Comparison of ENCODE assay signal across 8 cellular contexts in the genomic region with DNA sequence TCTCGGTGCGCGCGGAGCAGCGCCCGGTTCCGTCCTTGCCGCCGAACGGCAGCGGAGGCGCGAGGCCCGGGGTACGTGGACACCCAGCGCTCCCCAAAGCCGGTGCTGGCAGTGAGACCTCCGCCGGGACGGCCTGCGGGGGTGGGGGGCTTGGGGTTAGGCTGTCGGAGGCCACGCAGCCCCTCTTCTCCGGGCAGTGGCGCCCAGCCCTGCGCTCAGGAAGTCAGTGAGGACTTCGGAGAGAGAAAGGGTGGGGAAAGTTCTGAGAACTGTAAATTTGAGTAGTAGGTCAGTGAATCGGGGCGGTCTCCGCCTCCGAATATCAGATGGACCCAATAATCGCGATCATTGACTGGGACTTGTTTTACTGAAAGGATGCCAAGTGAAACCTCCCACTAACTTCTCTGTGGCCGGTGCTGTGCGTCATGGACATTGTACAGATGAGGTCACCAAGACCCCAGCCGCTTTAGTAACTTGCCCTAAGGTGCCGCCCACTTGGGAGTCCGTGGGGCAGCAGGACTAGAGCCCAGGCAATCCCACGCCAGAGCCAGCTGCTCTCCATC. TPM values are rescaled to one million over a fixed set of nuclear protein-coding genes. Genes with fewer than 3 reads are reported as not detected.
DNase-seq lines count a peak whose midpoint lies in the region; ATAC-seq and TF ChIP-seq lines count a peak whose summit lies in the region.

No MANE protein-coding gene starts in this region.

- peak overlapping the region; percentile 99 for H3K27ac Mint-ChIP-seq in activated T-helper 1 cell treated with anti-CD3 and anti-CD28 coated beads, Interleukin-12 subunit alpha, Interleukin-12 subunit beta, Interleukin-2, Interleukin-4 antibody, amounts not matched to agents 30 ng/mL and 10 ng/mL and 1 ng/mL, durations not matched to agents 14 hours and 24 hours and 36 hours

- intact Hi-C loops in activated T-helper 1 cell treated with anti-CD3 and anti-CD28 coated beads, Interleukin-12 subunit alpha, Interleukin-12 subunit beta, Interleukin-2, Interleukin-4 antibody, amounts not matched to agents 30 ng/mL and 10 ng/mL and 1 ng/mL, durations not matched to agents 14 hours and 24 hours and 36 hours (cut with micrococcal nuclease), result no loop called here
- intact Hi-C loops in upper lobe of right lung (cut with DNase I), result no loop called here

- no peaks in the 10 kb centered on the region; the same call in 1 of the 2 replicates for H3K9me3 ChIP-seq in AG04450 (ENCODE audit: control insufficient read depth, insufficient read depth, low read length)
- H3K9me3 ChIP-seq in neuronal stem cell (replicated peaks in 1 of 2; ENCODE audit: control insufficient read depth in 2 of 2, insufficient read depth in 1 of 2, low read depth in 1 of 2, low read length in 2 of 2), result no peaks in the 10 kb centered on the region
- H3K9me3 ChIP-seq in upper lobe of right lung, result no peaks in the 10 kb centered on the region

- H3K27me3 ChIP-seq in AG04450 (ENCODE audit: control insufficient read depth, insufficient read depth, low read length), result no peaks in the 10 kb centered on the region
- H3K27me3 ChIP-seq in neuronal stem cell (ENCODE audit: control insufficient read depth in 3 of 3, insufficient read depth in 3 of 3, low read depth in 1 of 3, low read length in 3 of 3), result peaks cover 0 to 23% (median 18%) of the 10 kb centered on the region in 3 experiments
- no peaks in the 10 kb centered on the region for H3K27me3 ChIP-seq in upper lobe of right lung

- H2AK5ac ChIP-seq in neuronal stem cell (ENCODE audit: low read depth, low read length), result no peak overlapping the region

- peaks cover 37% of the 10 kb centered on the region for H3K36me3 Mint-ChIP-seq in activated T-helper 1 cell treated with anti-CD3 and anti-CD28 coated beads, Interleukin-12 subunit alpha, Interleukin-12 subunit beta, Interleukin-2, Interleukin-4 antibody, amounts not matched to agents 30 ng/mL and 10 ng/mL and 1 ng/mL, durations not matched to agents 14 hours and 24 hours and 36 hours (ENCODE audit: low read depth)

- CTCF ChIA-PET in AG04450 (lab: Charles Lee), result no interaction called here

- H3K9ac ChIP-seq in neuronal stem cell (ENCODE audit: low read depth, low read length, poor library complexity), result peak overlapping the region; percentile 86

- H2BK5ac ChIP-seq in neuronal stem cell (ENCODE audit: low read length), result no peak overlapping the region

- H3K4me2 ChIP-seq in neuronal stem cell (ENCODE audit: insufficient read depth, low read length, poor library complexity, severe bottlenecking), result peak overlapping the region; percentile 100

- peak overlapping the region; percentile 90 for H2BK12ac ChIP-seq in neuronal stem cell (ENCODE audit: low read length)

- peak overlapping the region; percentile 82 for H3K14ac ChIP-seq in neuronal stem cell (ENCODE audit: low read length)

- H3K79me1 ChIP-seq in neuronal stem cell (ENCODE audit: low read depth, low read length), result peaks cover 2% of the 10 kb centered on the region

- no peak overlapping the region for H4K8ac ChIP-seq in neuronal stem cell (ENCODE audit: low read depth, low read length)

- peaks cover 54% of the 10 kb centered on the region for H3K4me1 Mint-ChIP-seq in activated T-helper 1 cell treated with anti-CD3 and anti-CD28 coated beads, Interleukin-12 subunit alpha, Interleukin-12 subunit beta, Interleukin-2, Interleukin-4 antibody, amounts not matched to agents 30 ng/mL and 10 ng/mL and 1 ng/mL, durations not matched to agents 14 hours and 24 hours and 36 hours (ENCODE audit: low read depth)

- H3K27me3 Mint-ChIP-seq in activated T-helper 1 cell treated with anti-CD3 and anti-CD28 coated beads, Interleukin-12 subunit alpha, Interleukin-12 subunit beta, Interleukin-2, Interleukin-4 antibody, amounts not matched to agents 30 ng/mL and 10 ng/mL and 1 ng/mL, durations not matched to agents 14 hours and 24 hours and 36 hours (ENCODE audit: insufficient read depth), result peaks cover 2% of the 10 kb centered on the region

- H3K4me1 ChIP-seq in neuronal stem cell (ENCODE audit: control insufficient read depth in 2 of 2, insufficient read depth in 1 of 2, low read depth in 1 of 2, low read length in 2 of 2), result peaks cover 4 to 5% of the 10 kb centered on the region in 2 donors
- peaks cover 51% of the 10 kb centered on the region for H3K4me1 ChIP-seq in upper lobe of right lung

- POLR2A ChIA-PET in AG04450 (lab: Yijun Ruan, JAX), result interaction anchor here (5.1 kb wide), 1 partner anchor 71 kb away, joined by 18 read pairs; no protein-coding TSS in a partner anchor

- H3K23ac ChIP-seq in neuronal stem cell (ENCODE audit: low read depth, low read length, poor library complexity), result peak overlapping the region; percentile 31

- DNase-seq in AG04450 (ENCODE audit: low read depth, low spot score) (peak; percentile 84), NAMALWA (ENCODE audit: low spot score) (peak; percentile 58), fibroblast of villous mesenchyme (ENCODE audit: low read depth) (peak; percentile 98), neuronal stem cell (ENCODE audit: low spot score) (no peak), upper lobe of right lung (peak; percentile 77), NCI-H2107 treated with DMSO at 0.1 percent for 48 hours (lab: John Stamatoyannopoulos, UW; ENCODE audit: unreplicated experiment) (no peak)
- DNase-seq in activated T-helper 1 cell treated with anti-CD3 and anti-CD28 coated beads, Interleukin-12 subunit alpha, Interleukin-12 subunit beta, Interleukin-2, Interleukin-4 antibody, amounts not matched to agents 30 ng/mL and 10 ng/mL and 1 ng/mL, durations not matched to agents 14 hours and 24 hours and 36 hours (ENCODE audit: low spot score), result peak; percentile 50

- no peaks in the 10 kb centered on the region for H3K36me3 ChIP-seq in neuronal stem cell (replicated peaks in 1 of 2; ENCODE audit: control insufficient read depth in 2 of 2, insufficient read depth in 2 of 2, low read length in 2 of 2)
- peaks cover 2% of the 10 kb centered on the region for H3K36me3 ChIP-seq in upper lobe of right lung

- H3K27ac ChIP-seq in AG04450 (ENCODE audit: low read depth, low read length), result peak overlapping the region; percentile 85
- no peak overlapping the region for H3K27ac ChIP-seq in neuronal stem cell (replicated peaks; ENCODE audit: low read length)
- H3K27ac ChIP-seq in upper lobe of right lung, result peak overlapping the region; percentile 99

- H4K91ac ChIP-seq in neuronal stem cell (ENCODE audit: low read depth, low read length, poor library complexity), result no peak overlapping the region

- peak overlapping the region; percentile 100 for H2AFZ ChIP-seq in neuronal stem cell (ENCODE audit: low read length)

- H3K18ac ChIP-seq in neuronal stem cell (ENCODE audit: low read length), result peak overlapping the region; percentile 98

- peak overlapping the region; percentile 89 for H2BK15ac ChIP-seq in neuronal stem cell (ENCODE audit: low read length)

- H3K4me3 ChIP-seq in AG04450 (ENCODE audit: low read depth, low read length), result peak overlapping the region; percentile 81
- peak overlapping the region; percentile 90 for H3K4me3 ChIP-seq in fibroblast of villous mesenchyme (ENCODE audit: low read depth, low read length)
- H3K4me3 ChIP-seq in neuronal stem cell (ENCODE audit: low read length in 2 of 2), result peak overlapping the region; percentile 73 to 96
- peak overlapping the region; percentile 98 for H3K4me3 ChIP-seq in upper lobe of right lung

- TF ChIP-seq CTCF in AG04450 (IDR thresholded peaks at IDR 0.05; ENCODE audit: low read depth, low read length), result no peak
- TF ChIP-seq CTCF in fibroblast of villous mesenchyme (IDR thresholded peaks at IDR 0.05; ENCODE audit: insufficient read depth, low read depth, low read length), result no peak
- TF ChIP-seq CTCF in upper lobe of right lung (IDR thresholded peaks at IDR 0.05), result no peak

- no peaks in the 10 kb centered on the region for H3K9me3 Mint-ChIP-seq in activated T-helper 1 cell treated with anti-CD3 and anti-CD28 coated beads, Interleukin-12 subunit alpha, Interleukin-12 subunit beta, Interleukin-2, Interleukin-4 antibody, amounts not matched to agents 30 ng/mL and 10 ng/mL and 1 ng/mL, durations not matched to agents 14 hours and 24 hours and 36 hours

- no CpG with 5 or more reads among the region's 39 CpGs for WGBS in neuronal stem cell (ENCODE audit: extremely low coverage in 2 of 2, insufficient read length in 2 of 2, insufficient replicate concordance in 1 of 2), 2 donors

- H3K4ac ChIP-seq in neuronal stem cell (ENCODE audit: low read length), result no peak overlapping the region

- no peak overlapping the region for H2BK120ac ChIP-seq in neuronal stem cell (ENCODE audit: low read depth, low read length)

- peak overlapping the region; percentile 94 for H3K4me3 Mint-ChIP-seq in activated T-helper 1 cell treated with anti-CD3 and anti-CD28 coated beads, Interleukin-12 subunit alpha, Interleukin-12 subunit beta, Interleukin-2, Interleukin-4 antibody, amounts not matched to agents 30 ng/mL and 10 ng/mL and 1 ng/mL, durations not matched to agents 14 hours and 24 hours and 36 hours

- ATAC-seq in GM21381 (IDR thresholded peaks at IDR 0.05; ENCODE audit: unreplicated experiment) (peak; percentile 21), upper lobe of right lung (peak; percentile 18)

RNA-seq across cellular contexts. Expression of gene IL4R, which starts 0.5 kb away (rescaled TPM):
- 31.1 and 44.1 TPM in 2 replicates for polyA plus RNA-seq in AG04450 (2011; rRNA removed)
- 47.0 and 68.2 TPM in 2 replicates for polyA minus RNA-seq in AG04450 (2011; rRNA and poly(A)+ RNA removed)
- 288 and 320 TPM in 2 replicates for total RNA-seq in activated T-helper 1 cell treated with anti-CD3 and anti-CD28 coated beads, Interleukin-12 subunit alpha, Interleukin-12 subunit beta, Interleukin-2, Interleukin-4 antibody, amounts not matched to agents 30 ng/mL and 10 ng/mL and 1 ng/mL, durations not matched to agents 14 hours and 24 hours and 36 hours
- total RNA-seq in fibroblast of villous mesenchyme (25.0 and 43.2 TPM in 2 replicates), upper lobe of right lung (153 TPM)
- 9.3 TPM for polyA plus RNA-seq in neuronal stem cell (2013, experiment 1 of 2)
- polyA plus RNA-seq in neuronal stem cell (2013, experiment 2 of 2), result 9.2 TPM

RNA-seq across cellular contexts. Expression of gene NSMCE1, which starts 45.7 kb away (rescaled TPM):
- polyA plus RNA-seq in AG04450 (2011; rRNA removed), result 35.4 and 37.2 TPM in 2 replicates
- polyA minus RNA-seq in AG04450 (2011; rRNA and poly(A)+ RNA removed), result 37.2 and 44.0 TPM in 2 replicates
- 128 and 134 TPM in 2 replicates for total RNA-seq in activated T-helper 1 cell treated with anti-CD3 and anti-CD28 coated beads, Interleukin-12 subunit alpha, Interleukin-12 subunit beta, Interleukin-2, Interleukin-4 antibody, amounts not matched to agents 30 ng/mL and 10 ng/mL and 1 ng/mL, durations not matched to agents 14 hours and 24 hours and 36 hours
- total RNA-seq in fibroblast of villous mesenchyme (60.2 and 69.1 TPM in 2 replicates), upper lobe of right lung (49.2 TPM)
- 54.4 TPM for polyA plus RNA-seq in neuronal stem cell (2013, experiment 1 of 2)
- 52.8 TPM for polyA plus RNA-seq in neuronal stem cell (2013, experiment 2 of 2)

Comparison
In these comparisons a context has a peak if more than half of its experiments do, and no peak if none do; other contexts are left out.
1. DNase-seq: peak in AG04450 (single experiment), NAMALWA (single experiment), activated T-helper 1 cell treated with anti-CD3 and anti-CD28 coated beads, Interleukin-12 subunit alpha, Interleukin-12 subunit beta, Interleukin-2, Interleukin-4 antibody, amounts not matched to agents 30 ng/mL and 10 ng/mL and 1 ng/mL, durations not matched to agents 14 hours and 24 hours and 36 hours (single experiment), fibroblast of villous mesenchyme (single experiment) and upper lobe of right lung (single experiment); none in neuronal stem cell (single experiment) and NCI-H2107 treated with DMSO at 0.1 percent for 48 hours (single experiment).
2. Peak in every context shown above with its lines, with median percentiles within 50 percentile points of each other: H3K4me3 ChIP-seq.